ENCODE assay signal across 13 cellular contexts in the genomic region with DNA sequence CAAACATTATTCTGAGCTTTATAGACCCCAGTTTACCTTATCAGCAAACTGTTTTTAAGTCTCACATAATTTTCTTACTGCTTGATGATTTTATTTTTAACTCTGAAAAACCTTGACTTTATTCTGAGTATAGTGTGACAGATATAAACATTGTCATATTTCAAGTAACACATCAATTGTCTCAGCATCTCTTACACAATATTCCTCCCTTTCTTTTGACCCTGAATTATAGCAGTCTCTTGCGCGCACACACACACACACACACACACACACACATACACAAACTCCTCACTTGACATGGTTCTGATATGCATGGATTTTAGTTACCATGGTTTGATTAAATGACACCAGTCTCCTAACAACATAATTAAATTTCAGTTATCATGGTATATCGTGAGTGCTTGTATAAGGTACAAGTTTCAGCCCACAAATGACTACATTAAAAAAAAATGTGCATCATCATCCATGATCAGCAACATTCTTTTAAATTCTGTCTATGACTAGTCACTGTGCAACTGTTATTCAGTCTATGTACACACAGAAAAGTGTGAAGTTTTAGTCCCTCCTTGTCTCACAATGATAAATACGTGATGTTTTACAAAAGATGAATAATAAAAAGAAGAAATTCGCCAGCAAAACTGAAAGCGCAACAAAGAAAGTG. TPM values are rescaled to one million over a fixed set of nuclear protein-coding genes. Genes with fewer than 3 reads are reported as not detected.
DNase-seq lines count a peak whose midpoint lies in the region; ATAC-seq, FAIRE-seq and TF ChIP-seq lines count a peak whose summit lies in the region.
"Had no signal": no experiment of that assay in that cellular context is flagged by ENCODE, and none has a peak within 500 bp of the region (broad histone marks: within the 10 kb centered on the region; RNA-seq: fewer than 3 reads in every experiment).

No MANE protein-coding gene starts in this region.

- DNase-seq in HepG2 (ENCODE audit: low spot score) (no peak), right lobe of liver (no peak), fibroblast of peridontal ligament (ENCODE audit: extremely low read depth) (peak; percentile 88), inferior parietal cortex (ENCODE audit: extremely low spot score) (no peak), left lobe of liver (ENCODE audit: low spot score) (no peak), NOMO-1 treated with DMSO at 0.1 percent for 48 hours (lab: John Stamatoyannopoulos, UW; ENCODE audit: unreplicated experiment) (no peak)
- DNase-seq: 8988T; activated CD4-positive, alpha-beta T cell treated with anti-CD3 and anti-CD28 coated beads, Interleukin-2, amount 10 ng/mL, durations not matched to agents 7 days and 5 days; DMS153 had no signal

- H3K9ac ChIP-seq in HepG2 (ENCODE audit: insufficient read depth, low read depth, low read length), result no peak overlapping the region

- POLR2A ChIA-PET in HepG2 (lab: Yijun Ruan, JAX), result no interaction called here

- peaks cover 23% of the 10 kb centered on the region for H3K9me3 ChIP-seq in HepG2 (ENCODE audit: low read length)
- H3K9me3 ChIP-seq in right lobe of liver, result no peaks in the 10 kb centered on the region

- TF ChIP-seq EP300 in HepG2 (IDR thresholded peaks at IDR 0.05; ENCODE audit: low read depth in 2 of 2, low read length in 2 of 2) (no peak), HepG2 (CRISPR knock-in tag; IDR thresholded peaks at IDR 0.05; ENCODE audit: borderline replicate concordance) (no peak)

- intact Hi-C loops in HepG2 (cut with micrococcal nuclease; ENCODE audit: unreplicated experiment), result no loop called here
- intact Hi-C loops in right lobe of liver (cut with DNase I), result no loop called here

- TF ChIP-seq RAD21 in HepG2 (CRISPR knock-in tag; IDR thresholded peaks at IDR 0.05), result no peak

- CTCF ChIA-PET in HepG2 (lab: Yijun Ruan, JAX; ENCODE audit: low intra/inter-chr PET ratio, low total read pairs), result no interaction called here

- H4K20me1 ChIP-seq in HepG2 (ENCODE audit: insufficient read depth, low read length), result no peaks in the 10 kb centered on the region

- TF ChIP-seq CTCF in HepG2 (CRISPR knock-in tag; IDR thresholded peaks at IDR 0.05) (no peak), right lobe of liver (IDR thresholded peaks at IDR 0.05) (no peak)

- BruUV-seq in HepG2 (replicated peaks; lab: Mats Ljungman, UMichigan), result no TSS peak

- ATAC-seq in HepG2 (no peak), right lobe of liver (no peak), SK-N-SH treated with all-trans-retinoic acid at 6 μM for 48 hours (peak; percentile 49; the same call in 2 of the 3 replicates), left lobe of liver (no peak), GM18873 (IDR thresholded peaks at IDR 0.05; ENCODE audit: low FRiP score, unreplicated experiment) (no peak)
- ATAC-seq: activated T-helper 17 cell treated with anti-CD3 and anti-CD28 coated beads, Interleukin-2, amount 50 U/mL, for 72 hours had no signal

- 40% methylated on average over 6 of the region's 6 CpGs for WGBS in HepG2 (ENCODE audit: low lambda C conversion rate)
- 58% methylated on average over 6 of the region's 6 CpGs for WGBS in right lobe of liver (ENCODE audit: insufficient coverage, low coverage, low lambda C conversion rate, missing lambda C conversion rate)

- no peak overlapping the region for H3K27ac ChIP-seq in HepG2 (ENCODE audit: extremely low read length, insufficient read depth, low read length)
- H3K27ac ChIP-seq in right lobe of liver, result no peak overlapping the region

- no peak overlapping the region for H3K4me2 ChIP-seq in HepG2 (ENCODE audit: low read depth, low read length)

- H3K4me1 ChIP-seq in HepG2 (ENCODE audit: insufficient read depth, low read length) (no peaks in the 10 kb centered on the region), right lobe of liver (no peaks in the 10 kb centered on the region)

- no peak for FAIRE-seq in HepG2 (lab: Jason Lieb, UNC)

- H3K79me2 ChIP-seq in HepG2 (ENCODE audit: insufficient read depth, low read length), result no peaks in the 10 kb centered on the region

- TF ChIP-seq POLR2A in HepG2 (IDR thresholded peaks at IDR 0.05; ENCODE audit: insufficient read depth in 1 of 2, low read depth in 2 of 2, low read length in 2 of 2) (no peak), right lobe of liver (IDR thresholded peaks at IDR 0.05) (no peak)

- no peak overlapping the region for H2AFZ ChIP-seq in HepG2 (ENCODE audit: low read length)

- H3K36me3 ChIP-seq in HepG2 (replicated peaks in 1 of 2; ENCODE audit: control insufficient read depth in 1 of 2, insufficient read depth in 2 of 2, low read length in 2 of 2) (no peaks in the 10 kb centered on the region), right lobe of liver (no peaks in the 10 kb centered on the region)

- no peak overlapping the region for H3K4me3 ChIP-seq in HepG2 (replicated peaks in 1 of 3; ENCODE audit: insufficient read depth in 1 of 3, low read depth in 2 of 3, low read length in 3 of 3)
- H3K4me3 ChIP-seq in right lobe of liver, result no peak overlapping the region

- H3K27me3 ChIP-seq in HepG2 (ENCODE audit: control insufficient read depth in 1 of 2, insufficient read depth in 2 of 2, low read length in 2 of 2) (no peaks in the 10 kb centered on the region; a peak in 1 of 5 replicates), right lobe of liver (no peaks in the 10 kb centered on the region)

- in situ Hi-C loops in HepG2 (cut with HindIII; ENCODE audit: extremely low pct_ligation_motif_present, low pct_unique_long_range_greater_than_20kb), result loop anchor here (10.0 kb wide), 1 partner anchor 184 kb away; no protein-coding TSS in a partner anchor

TF ChIP-seq in HepG2, 621 proteins besides CTCF, POLR2A, EP300 and RAD21 (continues in another document):
- peak; percentile 46; the same call in 1 of the 2 replicates for TF ChIP-seq NFE2L2 (IDR thresholded peaks at IDR 0.05; ENCODE audit: low read length)
- TF ChIP-seq LRRFIP1 (CRISPR knock-in tag; conservative IDR thresholded peaks at IDR 0.05), result no peak

TF ChIP-seq in SK-N-SH treated with all-trans-retinoic acid at 6 μM for 48 hours, 23 proteins besides CTCF, POLR2A, EP300 and RAD21:
- 0 out of 2 replicates have a peak, but pooled peaks have one; percentile 11 for TF ChIP-seq ISL1 (CRISPR knock-in tag; IDR thresholded peaks at IDR 0.05)
- no peak for TF ChIP-seq BACH2 (CRISPR knock-in tag; IDR thresholded peaks at IDR 0.05; ENCODE audit: borderline replicate concordance)

RNA-seq across cellular contexts. Expression of gene TACR1, which starts 39.5 kb away (rescaled TPM):
- not detected in 2 replicates for total RNA-seq in HepG2 (2016; rRNA removed; fragmentation: Illumina TruSeq; extraction: Trizol)
- total RNA-seq in HepG2 (2016; cell fraction: cytosol; rRNA removed; fragmentation: Illumina TruSeq; extraction: Trizol; ENCODE audit: low read depth), result not detected in 2 replicates
- total RNA-seq in HepG2 (2016; cell fraction: insoluble cytoplasmic fraction; rRNA removed; fragmentation: Illumina TruSeq; extraction: Trizol), result not detected in 2 replicates
- total RNA-seq in HepG2 (2016; cell fraction: membrane; rRNA removed; fragmentation: Illumina TruSeq; extraction: Trizol), result not detected in 2 replicates
- total RNA-seq in HepG2 (2016; cell fraction: nucleus; rRNA removed; fragmentation: Illumina TruSeq; extraction: Trizol), result not detected in 2 replicates
- not detected in 2 replicates for polyA plus RNA-seq in HepG2 (2011; rRNA removed)
- not detected in 2 replicates for polyA plus RNA-seq in HepG2 (2011; cell fraction: cytosol; rRNA removed)
- not detected in 2 replicates for polyA plus RNA-seq in HepG2 (2011; cell fraction: nucleus; rRNA removed)
- 0.03 TPM in 1 of 2 replicates, not detected in the other for polyA plus RNA-seq in HepG2 (2012)
- polyA plus RNA-seq in HepG2 (2016; cell fraction: cytosol; fragmentation: Illumina TruSeq; extraction: Trizol; ENCODE audit: low read depth), result not detected in 2 replicates
- not detected in 2 replicates for polyA plus RNA-seq in HepG2 (2016; cell fraction: insoluble cytoplasmic fraction; fragmentation: Illumina TruSeq; extraction: Trizol; ENCODE audit: low read depth)
- not detected in 2 replicates for polyA plus RNA-seq in HepG2 (2016; cell fraction: membrane; fragmentation: Illumina TruSeq; extraction: Trizol; ENCODE audit: low read depth)
- polyA plus RNA-seq in HepG2 (2016; cell fraction: nucleus; fragmentation: Illumina TruSeq; extraction: Trizol; ENCODE audit: insufficient read depth, low read depth), result not detected in 2 replicates
- polyA minus RNA-seq in HepG2 (2011; rRNA and poly(A)+ RNA removed; ENCODE audit: low replicate concordance), result not detected in 2 replicates
- not detected in 2 replicates for polyA minus RNA-seq in HepG2 (2011; cell fraction: cytosol; rRNA and poly(A)+ RNA removed)
- polyA minus RNA-seq in HepG2 (2011; cell fraction: nucleus; rRNA and poly(A)+ RNA removed), result not detected in 2 replicates
- not detected for total RNA-seq in right lobe of liver
- 0.03 TPM for total RNA-seq in left lobe of liver
- total RNA-seq: activated CD4-positive, alpha-beta T cell treated with anti-CD3 and anti-CD28 coated beads, Interleukin-2, amount 10 ng/mL, durations not matched to agents 7 days and 5 days; activated T-helper 17 cell treated with anti-CD3 and anti-CD28 coated beads, Interleukin-2, amount 50 U/mL, for 72 hours; osteocyte had no signal
